Comparison of ENCODE assay signal across 17 cellular contexts in genomic region chr5:67515020-67515689, GRCh38.
A peak's percentile ranks its signal among the peaks of the same experiment; 100 is the strongest.
DNase-seq lines count a peak whose midpoint lies in the region; ATAC-seq lines count a peak whose summit lies in the region.
"Had no signal": no experiment of that assay in that cellular context is flagged by ENCODE, and none has a peak within 500 bp of the region (broad histone marks: within the 10 kb centered on the region; RNA-seq: fewer than 3 reads in every experiment).

No MANE protein-coding gene starts in this region.

- peak overlapping the region; percentile 65 for H3K4me3 Mint-ChIP-seq in T-helper 2 cell treated with Interferon-gamma antibody and Interleukin-4, amounts not matched to agents 5 μg/mL and 100 μg/mL, for 36 hours
- peak overlapping the region; percentile 54 for H3K4me3 Mint-ChIP-seq in activated naive CD8-positive, alpha-beta T cell
- H3K4me3 Mint-ChIP-seq: activated B cell treated with CpG ODN at 0.5 μM for 24 hours, nephron progenitor cell had no signal

- H3K4me1 Mint-ChIP-seq in T-helper 2 cell treated with Interferon-gamma antibody and Interleukin-4, amounts not matched to agents 5 μg/mL and 100 μg/mL, for 36 hours (ENCODE audit: low read depth): peaks cover 31% of the 10 kb centered on the region
- H3K4me1 Mint-ChIP-seq in activated naive CD8-positive, alpha-beta T cell (ENCODE audit: low read depth): peaks cover 59% of the 10 kb centered on the region
- H3K4me1 Mint-ChIP-seq: activated B cell treated with CpG ODN at 0.5 μM for 24 hours had no signal

- no peak overlapping the region for H2BK5ac ChIP-seq in neuronal stem cell (ENCODE audit: low read length)

- no peaks in the 10 kb centered on the region for H3K9me3 ChIP-seq in neuronal stem cell (replicated peaks in 1 of 2; ENCODE audit: control insufficient read depth in 2 of 2, insufficient read depth in 1 of 2, low read depth in 1 of 2, low read length in 2 of 2)
- H3K9me3 ChIP-seq: ascending aorta, left ventricle myocardium inferior, MG63, tibial artery had no signal

- no peak for ATAC-seq in GM18511 (IDR thresholded peaks at IDR 0.05; ENCODE audit: unreplicated experiment)
- ATAC-seq: right cardiac atrium had no signal

- no peak overlapping the region for H2BK12ac ChIP-seq in neuronal stem cell (ENCODE audit: low read length)

- no peak overlapping the region for H3K4me3 ChIP-seq in neuronal stem cell (ENCODE audit: low read length in 2 of 2)
- H3K4me3 ChIP-seq: ascending aorta, left ventricle myocardium inferior, MG63, tibial artery had no signal

- peaks cover 3% of the 10 kb centered on the region for H3K36me3 Mint-ChIP-seq in T-helper 2 cell treated with Interferon-gamma antibody and Interleukin-4, amounts not matched to agents 5 μg/mL and 100 μg/mL, for 36 hours (ENCODE audit: low read depth)
- no peaks in the 10 kb centered on the region for H3K36me3 Mint-ChIP-seq in activated naive CD8-positive, alpha-beta T cell

- H3K14ac ChIP-seq in neuronal stem cell (ENCODE audit: low read length): no peak overlapping the region

- no peak overlapping the region for H3K27ac ChIP-seq in neuronal stem cell (replicated peaks; ENCODE audit: low read length)
- H3K27ac ChIP-seq: ascending aorta, left ventricle myocardium inferior, tibial artery had no signal

- H3K36me3 ChIP-seq in neuronal stem cell (replicated peaks in 1 of 2; ENCODE audit: control insufficient read depth in 2 of 2, insufficient read depth in 2 of 2, low read length in 2 of 2): no peaks in the 10 kb centered on the region
- H3K36me3 ChIP-seq: ascending aorta, left ventricle myocardium inferior, MG63, tibial artery had no signal

- peaks cover 12% of the 10 kb centered on the region for H3K27me3 Mint-ChIP-seq in T-helper 2 cell treated with Interferon-gamma antibody and Interleukin-4, amounts not matched to agents 5 μg/mL and 100 μg/mL, for 36 hours (ENCODE audit: low read depth)
- no peaks in the 10 kb centered on the region for H3K27me3 Mint-ChIP-seq in activated naive CD8-positive, alpha-beta T cell

- no peak overlapping the region for H3K23ac ChIP-seq in neuronal stem cell (ENCODE audit: low read depth, low read length, poor library complexity)

- H2BK15ac ChIP-seq in neuronal stem cell (ENCODE audit: low read length): no peak overlapping the region

- H4K91ac ChIP-seq in neuronal stem cell (ENCODE audit: low read depth, low read length, poor library complexity): no peak overlapping the region

- no peaks in the 10 kb centered on the region for H3K79me1 ChIP-seq in neuronal stem cell (ENCODE audit: low read depth, low read length)

- H3K4ac ChIP-seq in neuronal stem cell (ENCODE audit: low read length): no peak overlapping the region

- H3K4me2 ChIP-seq in neuronal stem cell (ENCODE audit: insufficient read depth, low read length, poor library complexity, severe bottlenecking): no peak overlapping the region

- no peak overlapping the region for H3K9ac ChIP-seq in neuronal stem cell (ENCODE audit: low read depth, low read length, poor library complexity)

- H3K18ac ChIP-seq in neuronal stem cell (ENCODE audit: low read length): no peak overlapping the region

- no peaks in the 10 kb centered on the region for H3K27me3 ChIP-seq in neuronal stem cell (ENCODE audit: control insufficient read depth in 3 of 3, insufficient read depth in 3 of 3, low read depth in 1 of 3, low read length in 3 of 3)
- H3K27me3 ChIP-seq: ascending aorta, MG63, tibial artery had no signal

- no peak overlapping the region for H2AFZ ChIP-seq in neuronal stem cell (ENCODE audit: low read length)

- H3K4me1 ChIP-seq in neuronal stem cell (ENCODE audit: control insufficient read depth in 2 of 2, insufficient read depth in 1 of 2, low read depth in 1 of 2, low read length in 2 of 2): no peaks in the 10 kb centered on the region
- H3K4me1 ChIP-seq: ascending aorta had no signal

- H3K27ac Mint-ChIP-seq in T-helper 2 cell treated with Interferon-gamma antibody and Interleukin-4, amounts not matched to agents 5 μg/mL and 100 μg/mL, for 36 hours: peak overlapping the region; percentile 70
- H3K27ac Mint-ChIP-seq in activated naive CD8-positive, alpha-beta T cell: peak overlapping the region; percentile 4
- H3K27ac Mint-ChIP-seq: activated B cell treated with CpG ODN at 0.5 μM for 24 hours, nephron progenitor cell had no signal

- peaks cover 4% of the 10 kb centered on the region for H3K9me3 Mint-ChIP-seq in T-helper 2 cell treated with Interferon-gamma antibody and Interleukin-4, amounts not matched to agents 5 μg/mL and 100 μg/mL, for 36 hours
- H3K9me3 Mint-ChIP-seq in activated naive CD8-positive, alpha-beta T cell (ENCODE audit: low read depth): peaks cover 4% of the 10 kb centered on the region
- H3K9me3 Mint-ChIP-seq: activated B cell treated with CpG ODN at 0.5 μM for 24 hours had no signal

- H2BK120ac ChIP-seq in neuronal stem cell (ENCODE audit: low read depth, low read length): no peak overlapping the region

- peak; percentile 64 for DNase-seq in activated CD8-positive, alpha-beta memory T cell treated with anti-CD3 and anti-CD28 coated beads for 24 hours
- DNase-seq in activated CD8-positive, alpha-beta memory T cell treated with anti-CD3 and anti-CD28 coated beads, Interleukin-2, amount 50 U/mL, for 48 hours: no peak
- peak; percentile 32 for DNase-seq in T-helper 2 cell treated with Interferon-gamma antibody and Interleukin-4, amounts not matched to agents 5 μg/mL and 100 μg/mL, for 36 hours (ENCODE audit: low spot score)
- peak; percentile 21 for DNase-seq in stimulated activated CD8-positive, alpha-beta memory T cell treated with anti-CD3 and anti-CD28 coated beads, Interleukin-4, amount 100 ng/mL, for 24 hours (ENCODE audit: low read depth)
- DNase-seq in 8988T (no peak), neuronal stem cell (ENCODE audit: low spot score) (no peak)
- DNase-seq: activated B cell treated with CpG ODN at 0.5 μM for 24 hours, dermis blood vessel endothelial cell, hypothalamus, left ventricle myocardium inferior, MG63, nephron progenitor cell, right cardiac atrium, tibial artery had no signal

- H4K8ac ChIP-seq in neuronal stem cell (ENCODE audit: low read depth, low read length): no peak overlapping the region

- H2AK5ac ChIP-seq in neuronal stem cell (ENCODE audit: low read depth, low read length): no peak overlapping the region

- WGBS in neuronal stem cell (ENCODE audit: extremely low coverage in 2 of 2, insufficient read length in 2 of 2, insufficient replicate concordance in 1 of 2), 2 donors: no CpG with 5 or more reads among the region's 7 CpGs

Comparison
In these comparisons a context has a peak if more than half of its experiments do, and no peak if none do; other contexts are left out.
1. DNase-seq: peak in activated CD8-positive, alpha-beta memory T cell treated with anti-CD3 and anti-CD28 coated beads for 24 hours (single experiment), T-helper 2 cell treated with Interferon-gamma antibody and Interleukin-4, amounts not matched to agents 5 μg/mL and 100 μg/mL, for 36 hours (single experiment) and stimulated activated CD8-positive, alpha-beta memory T cell treated with anti-CD3 and anti-CD28 coated beads, Interleukin-4, amount 100 ng/mL, for 24 hours (single experiment); none in activated CD8-positive, alpha-beta memory T cell treated with anti-CD3 and anti-CD28 coated beads, Interleukin-2, amount 50 U/mL, for 48 hours (single experiment), 8988T (single experiment) and neuronal stem cell (single experiment).